In the genomic region with DNA sequence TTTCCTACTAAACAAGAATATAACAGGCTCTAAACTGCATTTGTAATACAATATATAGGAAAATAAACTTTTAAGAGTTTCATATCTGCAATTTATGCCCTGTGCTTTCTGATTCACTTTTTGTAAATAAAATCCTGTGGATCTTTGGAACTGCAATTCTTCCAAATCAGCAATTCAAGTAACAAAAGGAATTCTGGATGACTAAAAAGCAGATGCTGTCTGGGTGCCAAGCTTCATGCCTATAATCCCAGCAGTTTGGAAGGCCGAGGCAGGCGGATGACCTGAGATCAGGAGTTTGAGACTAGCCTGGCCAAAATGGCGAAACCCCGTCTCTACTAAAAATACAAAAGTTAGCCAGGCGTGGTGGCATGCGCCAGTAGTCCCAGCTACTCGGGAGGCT, we compare ENCODE assay signal across 18 cellular contexts.
"Had no signal": no experiment of that assay in that cellular context is flagged by ENCODE, and none has a peak within 500 bp of the region (broad histone marks: within the 10 kb centered on the region; RNA-seq: fewer than 3 reads in every experiment).

No MANE protein-coding gene starts in this region.

- DNase-seq: activated CD4-positive, alpha-beta T cell treated with anti-CD3 and anti-CD28 coated beads, Interleukin-2, amount 10 ng/mL, durations not matched to agents 7 days and 5 days; activated CD4-positive, CD25-positive, alpha-beta regulatory T cell; activated CD8-positive, alpha-beta memory T cell treated with anti-CD3 and anti-CD28 coated beads for 24 hours; activated effector memory CD4-positive, alpha-beta T cell treated with Interleukin-2 at 50 U/mL for 16 hours; central memory CD4-positive, alpha-beta T cell; effector memory CD8-positive, alpha-beta T cell; foreskin melanocyte; heart right ventricle; islet precursor cell; nephron progenitor cell; stimulated activated CD4-positive, alpha-beta T cell treated with anti-CD3 and anti-CD28 coated beads, Interleukin-4, amount 100 ng/mL, for 24 hours; stimulated activated naive CD8-positive, alpha-beta T cell treated with anti-CD3 and anti-CD28 coated beads, Interleukin-15, amount 100 ng/mL, for 72 hours; T-helper 17 cell had no signal

- H3K9me3 ChIP-seq: heart right ventricle, left lung, thoracic aorta had no signal

- H3K36me3 ChIP-seq: heart right ventricle, left lung, thoracic aorta had no signal

- H3K4me3 ChIP-seq: heart right ventricle, left lung, thoracic aorta had no signal

- FAIRE-seq: TTC549 had no signal

- H3K27ac Mint-ChIP-seq: activated CD4-positive, alpha-beta T cell treated with anti-CD3 and anti-CD28 coated beads, Interleukin-2, amount 10 ng/mL, durations not matched to agents 7 days and 5 days; activated naive CD4-positive, alpha-beta T cell treated with anti-CD3 and anti-CD28 coated beads, Interleukin-2, amount 50 U/mL, for 24 hours; effector memory CD8-positive, alpha-beta T cell; memory B cell; nephron progenitor cell had no signal

- H3K27ac ChIP-seq: heart right ventricle, left lung, thoracic aorta had no signal

- H3K27me3 ChIP-seq: heart right ventricle, left lung had no signal

- H3K4me3 Mint-ChIP-seq: activated CD4-positive, alpha-beta T cell treated with anti-CD3 and anti-CD28 coated beads, Interleukin-2, amount 10 ng/mL, durations not matched to agents 7 days and 5 days; activated naive CD4-positive, alpha-beta T cell treated with anti-CD3 and anti-CD28 coated beads, Interleukin-2, amount 50 U/mL, for 24 hours; effector memory CD8-positive, alpha-beta T cell; memory B cell; nephron progenitor cell; stimulated activated naive CD8-positive, alpha-beta T cell treated with anti-CD3 and anti-CD28 coated beads, Interleukin-15, amount 100 ng/mL, for 72 hours; T-helper 17 cell had no signal

- H3K9me3 Mint-ChIP-seq: activated naive CD4-positive, alpha-beta T cell treated with anti-CD3 and anti-CD28 coated beads, Interleukin-2, amount 50 U/mL, for 24 hours; effector memory CD8-positive, alpha-beta T cell; nephron progenitor cell; stimulated activated naive CD8-positive, alpha-beta T cell treated with anti-CD3 and anti-CD28 coated beads, Interleukin-15, amount 100 ng/mL, for 72 hours had no signal

- H3K4me1 Mint-ChIP-seq: nephron progenitor cell had no signal

- ATAC-seq: effector memory CD8-positive, alpha-beta T cell; heart right ventricle; left lung; stimulated activated naive CD8-positive, alpha-beta T cell treated with anti-CD3 and anti-CD28 coated beads, Interleukin-15, amount 100 ng/mL, for 72 hours; T-helper 17 cell had no signal

- H3K27me3 Mint-ChIP-seq: activated naive CD4-positive, alpha-beta T cell treated with anti-CD3 and anti-CD28 coated beads, Interleukin-2, amount 50 U/mL, for 24 hours; effector memory CD8-positive, alpha-beta T cell; memory B cell; stimulated activated naive CD8-positive, alpha-beta T cell treated with anti-CD3 and anti-CD28 coated beads, Interleukin-15, amount 100 ng/mL, for 72 hours; T-helper 17 cell had no signal
